8 cellular contexts compared by ENCODE assay signal in genomic region chr20:24781061-24781980, GRCh38.
DNase-seq lines count a peak whose midpoint lies in the region; ATAC-seq and TF ChIP-seq lines count a peak whose summit lies in the region.

No MANE protein-coding gene starts in this region.

- DNase-seq in BE2C, result peak; percentile 68
- peak; percentile 57 for DNase-seq in H4 (ENCODE audit: low spot score)
- DNase-seq in SJCRH30, result peak; percentile 42 to 51
- DNase-seq in fibroblast of villous mesenchyme (ENCODE audit: low read depth), result peak; percentile 12
- DNase-seq in progenitor cell of endocrine pancreas (ENCODE audit: low spot score, unreplicated experiment), result no peak
- DNase-seq in stimulated activated CD4-positive, alpha-beta T cell treated with anti-CD3 and anti-CD28 coated beads, Interleukin-12 subunit alpha, Interleukin-12 subunit beta, amount 100 ng/mL, for 4 hours, result no peak

- H3K4me3 ChIP-seq in BE2C (ENCODE audit: low read depth, low read length), result no peak overlapping the region
- H3K4me3 ChIP-seq in SJCRH30, result no peak overlapping the region
- H3K4me3 ChIP-seq in fibroblast of villous mesenchyme (ENCODE audit: low read depth, low read length), result no peak overlapping the region

- no peaks in the 10 kb centered on the region for H3K9me3 ChIP-seq in BE2C
- H3K9me3 ChIP-seq in SJCRH30 (replicated peaks), result no peaks in the 10 kb centered on the region

- H3K36me3 ChIP-seq in BE2C, result no peaks in the 10 kb centered on the region
- no peaks in the 10 kb centered on the region for H3K36me3 ChIP-seq in SJCRH30

- H3K4me1 ChIP-seq in BE2C, result no peaks in the 10 kb centered on the region
- H3K4me1 ChIP-seq in SJCRH30, result peaks cover 18% of the 10 kb centered on the region; the same call in 1 of the 2 replicates

- H3K27me3 Mint-ChIP-seq in progenitor cell of endocrine pancreas, result peaks cover 6% of the 10 kb centered on the region

- no peaks in the 10 kb centered on the region for H3K4me1 Mint-ChIP-seq in progenitor cell of endocrine pancreas (ENCODE audit: low read depth)

- ATAC-seq in HG02588 (IDR thresholded peaks at IDR 0.05; ENCODE audit: unreplicated experiment) (no peak), GM18511 (IDR thresholded peaks at IDR 0.05; ENCODE audit: unreplicated experiment) (no peak)

- no peak overlapping the region for H3K4me3 Mint-ChIP-seq in progenitor cell of endocrine pancreas (ENCODE audit: low read depth)

- H3K9me3 Mint-ChIP-seq in progenitor cell of endocrine pancreas (ENCODE audit: low read depth), result no peaks in the 10 kb centered on the region

- no peak overlapping the region for H3K27ac ChIP-seq in SJCRH30

- H3K27me3 ChIP-seq in BE2C, result no peaks in the 10 kb centered on the region
- no peaks in the 10 kb centered on the region for H3K27me3 ChIP-seq in SJCRH30

- TF ChIP-seq CTCF in BE2C (IDR thresholded peaks at IDR 0.05; ENCODE audit: low read depth, low read length) (peak; percentile 84), fibroblast of villous mesenchyme (IDR thresholded peaks at IDR 0.05; ENCODE audit: insufficient read depth, low read depth, low read length) (peak; percentile 56), progenitor cell of endocrine pancreas (IDR thresholded peaks at IDR 0.05; ENCODE audit: unreplicated experiment) (peak; percentile 52)

- H3K27ac Mint-ChIP-seq in progenitor cell of endocrine pancreas, result no peak overlapping the region

- H3K36me3 Mint-ChIP-seq in progenitor cell of endocrine pancreas (ENCODE audit: insufficient read depth), result no peaks in the 10 kb centered on the region

Comparison
In these comparisons a context has a peak if more than half of its experiments do, and no peak if none do; other contexts are left out.
1. DNase-seq: peak in BE2C (single experiment), H4 (single experiment), SJCRH30 (2 of 2) and fibroblast of villous mesenchyme (single experiment); none in progenitor cell of endocrine pancreas (single experiment) and stimulated activated CD4-positive, alpha-beta T cell treated with anti-CD3 and anti-CD28 coated beads, Interleukin-12 subunit alpha, Interleukin-12 subunit beta, amount 100 ng/mL, for 4 hours (single experiment).
2. Peak in every context shown above with its lines, with median percentiles within 50 percentile points of each other: CTCF ChIP-seq.